Comparison of ENCODE assay signal across 18 cellular contexts in genomic region chr10:58609525-58610150, GRCh38.
"Had no signal": no experiment of that assay in that cellular context is flagged by ENCODE, and none has a peak within 500 bp of the region (broad histone marks: within the 10 kb centered on the region; RNA-seq: fewer than 3 reads in every experiment).

No MANE protein-coding gene starts in this region.

- ATAC-seq: effector memory CD8-positive, alpha-beta T cell; foreskin keratinocyte had no signal

- DNase-seq: effector memory CD8-positive, alpha-beta T cell; foreskin keratinocyte; head of caudate nucleus; hippocampal formation; midbrain; nephron progenitor cell; ovary; sigmoid colon; small intestine; stimulated activated CD4-positive, alpha-beta T cell treated with anti-CD3 and anti-CD28 coated beads, Interleukin-12 subunit alpha, Interleukin-12 subunit beta, amount 100 ng/mL, for 4 hours; stimulated activated naive CD4-positive, alpha-beta T cell; stomach; substantia nigra; trophoblast cell had no signal

- FAIRE-seq: colon, small intestine had no signal

- H3K27ac Mint-ChIP-seq: dendritic cell treated with granulocyte-macrophage colony-stimulating factor and Interleukin-4, amounts not matched to agents 40 ng/mL and 50 ng/mL, for 4 days; effector memory CD8-positive, alpha-beta T cell; nephron progenitor cell had no signal

- H3K4me3 Mint-ChIP-seq: dendritic cell treated with granulocyte-macrophage colony-stimulating factor and Interleukin-4, amounts not matched to agents 40 ng/mL and 50 ng/mL, for 4 days; effector memory CD8-positive, alpha-beta T cell; nephron progenitor cell had no signal

- H3K27me3 Mint-ChIP-seq: dendritic cell treated with granulocyte-macrophage colony-stimulating factor and Interleukin-4, amounts not matched to agents 40 ng/mL and 50 ng/mL, for 4 days; effector memory CD8-positive, alpha-beta T cell had no signal

- H3K4me3 ChIP-seq: esophagus muscularis mucosa, ovary, right atrium auricular region, sigmoid colon, stomach had no signal

- H3K9me3 Mint-ChIP-seq: effector memory CD8-positive, alpha-beta T cell; nephron progenitor cell had no signal

- H3K4me1 Mint-ChIP-seq: nephron progenitor cell had no signal
